Comparison of ENCODE assay signal across 1 cellular context in the genomic region with DNA sequence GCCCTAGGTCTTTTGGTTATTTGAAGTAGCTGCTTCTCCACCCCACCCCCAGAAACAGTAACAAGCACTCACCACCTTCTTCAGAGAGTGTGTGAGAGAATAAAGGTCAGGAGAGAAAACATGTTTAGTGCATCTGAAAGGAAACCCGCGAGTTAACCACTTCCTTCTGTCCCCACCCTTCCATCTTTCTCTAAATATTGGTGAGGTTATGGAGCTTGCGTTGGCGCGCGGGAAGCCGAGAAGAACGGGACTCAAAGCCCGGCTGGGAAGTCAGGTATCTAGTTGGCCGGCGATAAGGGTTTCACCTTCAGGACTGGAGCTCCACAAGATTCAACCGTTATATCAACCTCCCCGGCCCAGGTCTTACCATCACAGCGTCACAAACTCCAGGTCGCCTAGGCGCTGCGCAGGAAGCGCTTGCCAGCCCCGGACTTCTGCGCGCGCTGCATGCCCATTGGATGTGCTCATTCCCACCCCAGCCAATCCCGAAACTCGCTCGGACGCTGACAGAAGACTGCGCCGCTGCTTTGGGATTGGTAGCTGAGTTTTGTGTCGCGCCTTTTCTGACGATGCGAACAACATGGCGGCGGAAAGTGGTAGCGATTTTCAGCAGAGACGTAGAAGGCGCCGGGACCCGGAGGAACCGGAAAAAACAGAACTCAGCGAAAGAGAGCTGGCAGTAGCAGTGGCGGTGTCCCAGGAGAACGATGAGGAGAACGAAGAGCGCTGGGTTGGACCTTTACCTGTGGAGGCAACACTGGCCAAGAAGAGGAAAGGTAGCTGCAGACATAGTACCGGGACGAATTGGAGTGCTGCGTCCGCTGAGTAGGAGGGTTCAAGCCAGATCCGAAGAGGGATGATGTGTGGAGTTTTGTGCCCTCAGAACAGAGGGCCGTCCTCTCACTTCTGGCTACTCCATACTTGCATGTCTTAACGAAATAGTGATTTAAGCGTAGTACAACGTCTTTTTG.
TF ChIP-seq lines count a peak whose summit lies in the region.

A gene with protein sequence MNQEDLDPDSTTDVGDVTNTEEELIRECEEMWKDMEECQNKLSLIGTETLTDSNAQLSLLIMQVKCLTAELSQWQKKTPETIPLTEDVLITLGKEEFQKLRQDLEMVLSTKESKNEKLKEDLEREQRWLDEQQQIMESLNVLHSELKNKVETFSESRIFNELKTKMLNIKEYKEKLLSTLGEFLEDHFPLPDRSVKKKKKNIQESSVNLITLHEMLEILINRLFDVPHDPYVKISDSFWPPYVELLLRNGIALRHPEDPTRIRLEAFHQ (minus strand): TSS at position 438 of the 971 bp plus-strand sequence. CDS start 8,261 bp downstream, outside the sequence.
A gene (plus strand): TSS at position 566 of the 971 bp plus-strand sequence. CDS start 15 bp downstream, at position 581.

TF ChIP-seq in K562, 482 proteins besides CTCF, POLR2A, EP300 and RAD21 (continued from another document and continues in another):
- TF ChIP-seq SAFB (IDR thresholded peaks at IDR 0.05; ENCODE audit: borderline replicate concordance, low read depth, low read length) (no peak), RBM39 (optimal IDR thresholded peaks at IDR 0.05; ENCODE audit: low read depth, low read length) (peak; percentile 39), ZBTB8A (IDR thresholded peaks at IDR 0.05; ENCODE audit: partially characterized antibody) (no peak), ZZZ3 (IDR thresholded peaks at IDR 0.05) (no peak), RNF2 (IDR thresholded peaks at IDR 0.05) (0 out of 2 replicates have a peak, but pooled peaks have one; percentile 47), NR2C1 (IDR thresholded peaks at IDR 0.05) (peak; percentile 14; the same call in 1 of the 2 replicates), NR2C1 (tag; IDR thresholded peaks at IDR 0.05) (no peak), NRF1 (conservative IDR thresholded peaks at IDR 0.05 in 1 of 2, IDR thresholded peaks at IDR 0.05 in 1 of 2) (peak; percentile 93 to 94), ESRRB (CRISPR knock-in tag; IDR thresholded peaks at IDR 0.05; ENCODE audit: borderline replicate concordance) (no peak), KDM5B (IDR thresholded peaks at IDR 0.05; ENCODE audit: insufficient replicate concordance, low read depth, low read length) (peak; percentile 88), MED1 (CRISPR knock-in tag; IDR thresholded peaks at IDR 0.05; ENCODE audit: borderline replicate concordance) (no peak), GATAD2A (IDR thresholded peaks at IDR 0.05) (no peak), TRIM28 (IDR thresholded peaks at IDR 0.05) (0 out of 2 replicates have a peak, but pooled peaks have one; percentile 16), NFXL1 (CRISPR knock-in tag; IDR thresholded peaks at IDR 0.05) (no peak), SAP30 (IDR thresholded peaks at IDR 0.05; ENCODE audit: borderline replicate concordance, insufficient read depth, low read depth, low read length, poor library complexity, severe bottlenecking) (peak; percentile 57), PHTF2 (CRISPR knock-in tag; IDR thresholded peaks at IDR 0.05) (no peak), TCF3 (CRISPR knock-in tag; IDR thresholded peaks at IDR 0.05) (no peak), TARDBP (IDR thresholded peaks at IDR 0.05) (0 out of 2 replicates have a peak, but pooled peaks have one; percentile 32), ZNF324 (CRISPR knock-in tag; IDR thresholded peaks at IDR 0.05) (no peak), CREB1 (IDR thresholded peaks at IDR 0.05) (peak; percentile 99), CREB1 (CRISPR knock-in tag; IDR thresholded peaks at IDR 0.05) (peak; percentile 99), L3MBTL2 (IDR thresholded peaks at IDR 0.05) (peak; percentile 85), RBM15 (IDR thresholded peaks at IDR 0.05; ENCODE audit: insufficient read depth, low read length) (no peak)
- TF ChIP-seq, protein P1, sequence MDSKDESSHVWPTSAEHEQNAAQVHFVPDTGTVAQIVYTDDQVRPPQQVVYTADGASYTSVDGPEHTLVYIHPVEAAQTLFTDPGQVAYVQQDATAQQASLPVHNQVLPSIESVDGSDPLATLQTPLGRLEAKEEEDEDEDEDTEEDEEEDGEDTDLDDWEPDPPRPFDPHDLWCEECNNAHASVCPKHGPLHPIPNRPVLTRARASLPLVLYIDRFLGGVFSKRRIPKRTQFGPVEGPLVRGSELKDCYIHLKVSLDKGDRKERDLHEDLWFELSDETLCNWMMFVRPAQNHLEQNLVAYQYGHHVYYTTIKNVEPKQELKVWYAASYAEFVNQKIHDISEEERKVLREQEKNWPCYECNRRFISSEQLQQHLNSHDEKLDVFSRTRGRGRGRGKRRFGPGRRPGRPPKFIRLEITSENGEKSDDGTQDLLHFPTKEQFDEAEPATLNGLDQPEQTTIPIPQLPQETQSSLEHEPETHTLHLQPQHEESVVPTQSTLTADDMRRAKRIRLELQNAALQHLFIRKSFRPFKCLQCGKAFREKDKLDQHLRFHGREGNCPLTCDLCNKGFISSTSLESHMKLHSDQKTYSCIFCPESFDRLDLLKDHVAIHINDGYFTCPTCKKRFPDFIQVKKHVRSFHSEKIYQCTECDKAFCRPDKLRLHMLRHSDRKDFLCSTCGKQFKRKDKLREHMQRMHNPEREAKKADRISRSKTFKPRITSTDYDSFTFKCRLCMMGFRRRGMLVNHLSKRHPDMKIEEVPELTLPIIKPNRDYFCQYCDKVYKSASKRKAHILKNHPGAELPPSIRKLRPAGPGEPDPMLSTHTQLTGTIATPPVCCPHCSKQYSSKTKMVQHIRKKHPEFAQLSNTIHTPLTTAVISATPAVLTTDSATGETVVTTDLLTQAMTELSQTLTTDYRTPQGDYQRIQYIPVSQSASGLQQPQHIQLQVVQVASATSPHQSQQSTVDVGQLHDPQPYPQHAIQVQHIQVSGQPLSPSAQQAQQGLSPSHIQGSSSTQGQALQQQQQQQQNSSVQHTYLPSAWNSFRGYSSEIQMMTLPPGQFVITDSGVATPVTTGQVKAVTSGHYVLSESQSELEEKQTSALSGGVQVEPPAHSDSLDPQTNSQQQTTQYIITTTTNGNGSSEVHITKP (IDR thresholded peaks at IDR 0.05; ENCODE audit: partially characterized antibody), result peak; percentile 3
- TF ChIP-seq, protein P2, sequence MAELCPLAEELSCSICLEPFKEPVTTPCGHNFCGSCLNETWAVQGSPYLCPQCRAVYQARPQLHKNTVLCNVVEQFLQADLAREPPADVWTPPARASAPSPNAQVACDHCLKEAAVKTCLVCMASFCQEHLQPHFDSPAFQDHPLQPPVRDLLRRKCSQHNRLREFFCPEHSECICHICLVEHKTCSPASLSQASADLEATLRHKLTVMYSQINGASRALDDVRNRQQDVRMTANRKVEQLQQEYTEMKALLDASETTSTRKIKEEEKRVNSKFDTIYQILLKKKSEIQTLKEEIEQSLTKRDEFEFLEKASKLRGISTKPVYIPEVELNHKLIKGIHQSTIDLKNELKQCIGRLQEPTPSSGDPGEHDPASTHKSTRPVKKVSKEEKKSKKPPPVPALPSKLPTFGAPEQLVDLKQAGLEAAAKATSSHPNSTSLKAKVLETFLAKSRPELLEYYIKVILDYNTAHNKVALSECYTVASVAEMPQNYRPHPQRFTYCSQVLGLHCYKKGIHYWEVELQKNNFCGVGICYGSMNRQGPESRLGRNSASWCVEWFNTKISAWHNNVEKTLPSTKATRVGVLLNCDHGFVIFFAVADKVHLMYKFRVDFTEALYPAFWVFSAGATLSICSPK (IDR thresholded peaks at IDR 0.05; ENCODE audit: borderline replicate concordance), result 0 out of 2 replicates have a peak, but pooled peaks have one; percentile 23
- TF ChIP-seq, protein P3, sequence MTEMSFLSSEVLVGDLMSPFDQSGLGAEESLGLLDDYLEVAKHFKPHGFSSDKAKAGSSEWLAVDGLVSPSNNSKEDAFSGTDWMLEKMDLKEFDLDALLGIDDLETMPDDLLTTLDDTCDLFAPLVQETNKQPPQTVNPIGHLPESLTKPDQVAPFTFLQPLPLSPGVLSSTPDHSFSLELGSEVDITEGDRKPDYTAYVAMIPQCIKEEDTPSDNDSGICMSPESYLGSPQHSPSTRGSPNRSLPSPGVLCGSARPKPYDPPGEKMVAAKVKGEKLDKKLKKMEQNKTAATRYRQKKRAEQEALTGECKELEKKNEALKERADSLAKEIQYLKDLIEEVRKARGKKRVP (CRISPR knock-in tag; IDR thresholded peaks at IDR 0.05), result no peak
- TF ChIP-seq, protein P4, sequence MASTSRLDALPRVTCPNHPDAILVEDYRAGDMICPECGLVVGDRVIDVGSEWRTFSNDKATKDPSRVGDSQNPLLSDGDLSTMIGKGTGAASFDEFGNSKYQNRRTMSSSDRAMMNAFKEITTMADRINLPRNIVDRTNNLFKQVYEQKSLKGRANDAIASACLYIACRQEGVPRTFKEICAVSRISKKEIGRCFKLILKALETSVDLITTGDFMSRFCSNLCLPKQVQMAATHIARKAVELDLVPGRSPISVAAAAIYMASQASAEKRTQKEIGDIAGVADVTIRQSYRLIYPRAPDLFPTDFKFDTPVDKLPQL (IDR thresholded peaks at IDR 0.05; ENCODE audit: extremely low read depth, insufficient read length), result no peak
- TF ChIP-seq, protein P5, sequence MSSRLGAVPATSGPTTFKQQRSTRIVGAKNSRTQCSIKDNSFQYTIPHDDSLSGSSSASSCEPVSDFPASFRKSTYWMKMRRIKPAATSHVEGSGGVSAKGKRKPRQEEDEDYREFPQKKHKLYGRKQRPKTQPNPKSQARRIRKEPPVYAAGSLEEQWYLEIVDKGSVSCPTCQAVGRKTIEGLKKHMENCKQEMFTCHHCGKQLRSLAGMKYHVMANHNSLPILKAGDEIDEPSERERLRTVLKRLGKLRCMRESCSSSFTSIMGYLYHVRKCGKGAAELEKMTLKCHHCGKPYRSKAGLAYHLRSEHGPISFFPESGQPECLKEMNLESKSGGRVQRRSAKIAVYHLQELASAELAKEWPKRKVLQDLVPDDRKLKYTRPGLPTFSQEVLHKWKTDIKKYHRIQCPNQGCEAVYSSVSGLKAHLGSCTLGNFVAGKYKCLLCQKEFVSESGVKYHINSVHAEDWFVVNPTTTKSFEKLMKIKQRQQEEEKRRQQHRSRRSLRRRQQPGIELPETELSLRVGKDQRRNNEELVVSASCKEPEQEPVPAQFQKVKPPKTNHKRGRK (tag; IDR thresholded peaks at IDR 0.05), result no peak
- TF ChIP-seq, protein P6, sequence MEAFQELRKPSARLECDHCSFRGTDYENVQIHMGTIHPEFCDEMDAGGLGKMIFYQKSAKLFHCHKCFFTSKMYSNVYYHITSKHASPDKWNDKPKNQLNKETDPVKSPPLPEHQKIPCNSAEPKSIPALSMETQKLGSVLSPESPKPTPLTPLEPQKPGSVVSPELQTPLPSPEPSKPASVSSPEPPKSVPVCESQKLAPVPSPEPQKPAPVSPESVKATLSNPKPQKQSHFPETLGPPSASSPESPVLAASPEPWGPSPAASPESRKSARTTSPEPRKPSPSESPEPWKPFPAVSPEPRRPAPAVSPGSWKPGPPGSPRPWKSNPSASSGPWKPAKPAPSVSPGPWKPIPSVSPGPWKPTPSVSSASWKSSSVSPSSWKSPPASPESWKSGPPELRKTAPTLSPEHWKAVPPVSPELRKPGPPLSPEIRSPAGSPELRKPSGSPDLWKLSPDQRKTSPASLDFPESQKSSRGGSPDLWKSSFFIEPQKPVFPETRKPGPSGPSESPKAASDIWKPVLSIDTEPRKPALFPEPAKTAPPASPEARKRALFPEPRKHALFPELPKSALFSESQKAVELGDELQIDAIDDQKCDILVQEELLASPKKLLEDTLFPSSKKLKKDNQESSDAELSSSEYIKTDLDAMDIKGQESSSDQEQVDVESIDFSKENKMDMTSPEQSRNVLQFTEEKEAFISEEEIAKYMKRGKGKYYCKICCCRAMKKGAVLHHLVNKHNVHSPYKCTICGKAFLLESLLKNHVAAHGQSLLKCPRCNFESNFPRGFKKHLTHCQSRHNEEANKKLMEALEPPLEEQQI (IDR thresholded peaks at IDR 0.05), result peak; percentile 86
- TF ChIP-seq, protein P7, sequence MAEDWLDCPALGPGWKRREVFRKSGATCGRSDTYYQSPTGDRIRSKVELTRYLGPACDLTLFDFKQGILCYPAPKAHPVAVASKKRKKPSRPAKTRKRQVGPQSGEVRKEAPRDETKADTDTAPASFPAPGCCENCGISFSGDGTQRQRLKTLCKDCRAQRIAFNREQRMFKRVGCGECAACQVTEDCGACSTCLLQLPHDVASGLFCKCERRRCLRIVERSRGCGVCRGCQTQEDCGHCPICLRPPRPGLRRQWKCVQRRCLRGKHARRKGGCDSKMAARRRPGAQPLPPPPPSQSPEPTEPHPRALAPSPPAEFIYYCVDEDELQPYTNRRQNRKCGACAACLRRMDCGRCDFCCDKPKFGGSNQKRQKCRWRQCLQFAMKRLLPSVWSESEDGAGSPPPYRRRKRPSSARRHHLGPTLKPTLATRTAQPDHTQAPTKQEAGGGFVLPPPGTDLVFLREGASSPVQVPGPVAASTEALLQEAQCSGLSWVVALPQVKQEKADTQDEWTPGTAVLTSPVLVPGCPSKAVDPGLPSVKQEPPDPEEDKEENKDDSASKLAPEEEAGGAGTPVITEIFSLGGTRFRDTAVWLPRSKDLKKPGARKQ (CRISPR knock-in tag; IDR thresholded peaks at IDR 0.05), result no peak
- TF ChIP-seq, protein P8, sequence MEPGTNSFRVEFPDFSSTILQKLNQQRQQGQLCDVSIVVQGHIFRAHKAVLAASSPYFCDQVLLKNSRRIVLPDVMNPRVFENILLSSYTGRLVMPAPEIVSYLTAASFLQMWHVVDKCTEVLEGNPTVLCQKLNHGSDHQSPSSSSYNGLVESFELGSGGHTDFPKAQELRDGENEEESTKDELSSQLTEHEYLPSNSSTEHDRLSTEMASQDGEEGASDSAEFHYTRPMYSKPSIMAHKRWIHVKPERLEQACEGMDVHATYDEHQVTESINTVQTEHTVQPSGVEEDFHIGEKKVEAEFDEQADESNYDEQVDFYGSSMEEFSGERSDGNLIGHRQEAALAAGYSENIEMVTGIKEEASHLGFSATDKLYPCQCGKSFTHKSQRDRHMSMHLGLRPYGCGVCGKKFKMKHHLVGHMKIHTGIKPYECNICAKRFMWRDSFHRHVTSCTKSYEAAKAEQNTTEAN (CRISPR knock-in tag; IDR thresholded peaks at IDR 0.05), result 0 out of 2 replicates have a peak, but pooled peaks have one; percentile 52
- TF ChIP-seq, protein P9, sequence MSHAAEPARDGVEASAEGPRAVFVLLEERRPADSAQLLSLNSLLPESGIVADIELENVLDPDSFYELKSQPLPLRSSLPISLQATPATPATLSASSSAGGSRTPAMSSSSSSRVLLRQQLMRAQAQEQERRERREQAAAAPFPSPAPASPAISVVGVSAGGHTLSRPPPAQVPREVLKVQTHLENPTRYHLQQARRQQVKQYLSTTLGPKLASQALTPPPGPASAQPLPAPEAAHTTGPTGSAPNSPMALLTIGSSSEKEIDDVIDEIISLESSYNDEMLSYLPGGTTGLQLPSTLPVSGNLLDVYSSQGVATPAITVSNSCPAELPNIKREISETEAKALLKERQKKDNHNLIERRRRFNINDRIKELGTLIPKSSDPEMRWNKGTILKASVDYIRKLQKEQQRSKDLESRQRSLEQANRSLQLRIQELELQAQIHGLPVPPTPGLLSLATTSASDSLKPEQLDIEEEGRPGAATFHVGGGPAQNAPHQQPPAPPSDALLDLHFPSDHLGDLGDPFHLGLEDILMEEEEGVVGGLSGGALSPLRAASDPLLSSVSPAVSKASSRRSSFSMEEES (CRISPR knock-in tag; IDR thresholded peaks at IDR 0.05), result no peak
- TF ChIP-seq, protein P10, sequence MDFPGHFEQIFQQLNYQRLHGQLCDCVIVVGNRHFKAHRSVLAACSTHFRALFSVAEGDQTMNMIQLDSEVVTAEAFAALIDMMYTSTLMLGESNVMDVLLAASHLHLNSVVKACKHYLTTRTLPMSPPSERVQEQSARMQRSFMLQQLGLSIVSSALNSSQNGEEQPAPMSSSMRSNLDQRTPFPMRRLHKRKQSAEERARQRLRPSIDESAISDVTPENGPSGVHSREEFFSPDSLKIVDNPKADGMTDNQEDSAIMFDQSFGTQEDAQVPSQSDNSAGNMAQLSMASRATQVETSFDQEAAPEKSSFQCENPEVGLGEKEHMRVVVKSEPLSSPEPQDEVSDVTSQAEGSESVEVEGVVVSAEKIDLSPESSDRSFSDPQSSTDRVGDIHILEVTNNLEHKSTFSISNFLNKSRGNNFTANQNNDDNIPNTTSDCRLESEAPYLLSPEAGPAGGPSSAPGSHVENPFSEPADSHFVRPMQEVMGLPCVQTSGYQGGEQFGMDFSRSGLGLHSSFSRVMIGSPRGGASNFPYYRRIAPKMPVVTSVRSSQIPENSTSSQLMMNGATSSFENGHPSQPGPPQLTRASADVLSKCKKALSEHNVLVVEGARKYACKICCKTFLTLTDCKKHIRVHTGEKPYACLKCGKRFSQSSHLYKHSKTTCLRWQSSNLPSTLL (IDR thresholded peaks at IDR 0.05), result no peak
